Comparison of ENCODE assay signal across 8 cellular contexts in genomic region chr7:158829021-158829341, GRCh38. TPM values are rescaled to one million over a fixed set of nuclear protein-coding genes. Genes with fewer than 3 reads are reported as not detected.
DNase-seq lines count a peak whose midpoint lies in the region; ATAC-seq and TF ChIP-seq lines count a peak whose summit lies in the region.

No MANE protein-coding gene starts in this region.

- intact Hi-C loops in activated T-helper 1 cell treated with anti-CD3 and anti-CD28 coated beads, Interleukin-12 subunit alpha, Interleukin-12 subunit beta, Interleukin-2, Interleukin-4 antibody, amounts not matched to agents 30 ng/mL and 10 ng/mL and 1 ng/mL, durations not matched to agents 14 hours and 24 hours and 36 hours (cut with micrococcal nuclease): loop anchor here (1.0 to 2.0 kb wide), 5 partner anchors 11 to 148 kb away; partner anchors contain the start of genes DYNC2I1 and NCAPG2

- no peaks in the 10 kb centered on the region for H3K9me3 ChIP-seq in BLaER1
- H3K9me3 ChIP-seq in upper lobe of left lung: no peaks in the 10 kb centered on the region

- peak overlapping the region; percentile 95 for H3K4me3 Mint-ChIP-seq in activated T-helper 1 cell treated with anti-CD3 and anti-CD28 coated beads, Interleukin-12 subunit alpha, Interleukin-12 subunit beta, Interleukin-2, Interleukin-4 antibody, amounts not matched to agents 30 ng/mL and 10 ng/mL and 1 ng/mL, durations not matched to agents 14 hours and 24 hours and 36 hours
- H3K4me3 Mint-ChIP-seq in neural crest cell: peak overlapping the region; percentile 85

- peaks cover 19% of the 10 kb centered on the region for H4K20me1 ChIP-seq in BLaER1

- ATAC-seq in GM18519 (IDR thresholded peaks at IDR 0.05; ENCODE audit: low FRiP score, unreplicated experiment): peak; percentile 52
- peak; percentile 56 for ATAC-seq in HG02981 (IDR thresholded peaks at IDR 0.05; ENCODE audit: unreplicated experiment)
- ATAC-seq in upper lobe of left lung (ENCODE audit: low FRiP score in 2 of 2): peak; percentile 53 to 68

- H3K4me1 ChIP-seq in BLaER1 (peaks cover 56% of the 10 kb centered on the region), upper lobe of left lung (peaks cover 17 to 32% (median 22%) of the 10 kb centered on the region in 4 donors)

- TF ChIP-seq CTCF in neural crest cell (conservative IDR thresholded peaks at IDR 0.05) (no peak), upper lobe of left lung (IDR thresholded peaks at IDR 0.05) (no peak)

- peaks cover 12% of the 10 kb centered on the region for H3K36me3 Mint-ChIP-seq in activated T-helper 1 cell treated with anti-CD3 and anti-CD28 coated beads, Interleukin-12 subunit alpha, Interleukin-12 subunit beta, Interleukin-2, Interleukin-4 antibody, amounts not matched to agents 30 ng/mL and 10 ng/mL and 1 ng/mL, durations not matched to agents 14 hours and 24 hours and 36 hours (ENCODE audit: low read depth)
- no peaks in the 10 kb centered on the region for H3K36me3 Mint-ChIP-seq in neural crest cell (ENCODE audit: low read depth)

- H3K27me3 Mint-ChIP-seq in activated T-helper 1 cell treated with anti-CD3 and anti-CD28 coated beads, Interleukin-12 subunit alpha, Interleukin-12 subunit beta, Interleukin-2, Interleukin-4 antibody, amounts not matched to agents 30 ng/mL and 10 ng/mL and 1 ng/mL, durations not matched to agents 14 hours and 24 hours and 36 hours (ENCODE audit: insufficient read depth): peaks cover 4% of the 10 kb centered on the region
- peaks cover 11% of the 10 kb centered on the region for H3K27me3 Mint-ChIP-seq in neural crest cell (ENCODE audit: low read depth)

- DNase-seq in NCI-H2227 (lab: John Stamatoyannopoulos, UW; ENCODE audit: unreplicated experiment) (peak; percentile 89), fibroblast of the conjunctiva (ENCODE audit: low read depth) (peak; percentile 57), neural crest cell (ENCODE audit: low read depth, low spot score) (peak; percentile 48), upper lobe of left lung (peak in 1 of 2 donors; percentile 72)
- no peak for DNase-seq in activated T-helper 1 cell treated with anti-CD3 and anti-CD28 coated beads, Interleukin-12 subunit alpha, Interleukin-12 subunit beta, Interleukin-2, Interleukin-4 antibody, amounts not matched to agents 30 ng/mL and 10 ng/mL and 1 ng/mL, durations not matched to agents 14 hours and 24 hours and 36 hours (ENCODE audit: low spot score)

- H3K4me2 ChIP-seq in BLaER1: peak overlapping the region; percentile 93

- H3K36me3 ChIP-seq in BLaER1: peaks cover 4% of the 10 kb centered on the region; the same call in 1 of the 2 replicates
- peaks cover 0 to 14% (median 0%) of the 10 kb centered on the region in 4 donors for H3K36me3 ChIP-seq in upper lobe of left lung

- 0% methylated on average over 7 of the region's 38 CpGs; no CpG with 5 or more reads in 1 of the 2 donors for WGBS in upper lobe of left lung, 2 donors

- H3K4me1 Mint-ChIP-seq in activated T-helper 1 cell treated with anti-CD3 and anti-CD28 coated beads, Interleukin-12 subunit alpha, Interleukin-12 subunit beta, Interleukin-2, Interleukin-4 antibody, amounts not matched to agents 30 ng/mL and 10 ng/mL and 1 ng/mL, durations not matched to agents 14 hours and 24 hours and 36 hours (ENCODE audit: low read depth): peaks cover 38% of the 10 kb centered on the region
- peaks cover 25% of the 10 kb centered on the region for H3K4me1 Mint-ChIP-seq in neural crest cell

- H3K27ac ChIP-seq in BLaER1 (peak overlapping the region; percentile 88), upper lobe of left lung (peak overlapping the region; percentile 96 to 100 (median 98))

- H3K4me3 ChIP-seq in BLaER1 (peak overlapping the region; percentile 95), upper lobe of left lung (peak overlapping the region; percentile 81 to 93 (median 86))

- TF ChIP-seq EP300 in upper lobe of left lung (IDR thresholded peaks at IDR 0.05): no peak

- peak overlapping the region; percentile 76 for H3K27ac Mint-ChIP-seq in activated T-helper 1 cell treated with anti-CD3 and anti-CD28 coated beads, Interleukin-12 subunit alpha, Interleukin-12 subunit beta, Interleukin-2, Interleukin-4 antibody, amounts not matched to agents 30 ng/mL and 10 ng/mL and 1 ng/mL, durations not matched to agents 14 hours and 24 hours and 36 hours
- H3K27ac Mint-ChIP-seq in neural crest cell (ENCODE audit: unreplicated experiment): no peak overlapping the region

- H3K9me3 Mint-ChIP-seq in activated T-helper 1 cell treated with anti-CD3 and anti-CD28 coated beads, Interleukin-12 subunit alpha, Interleukin-12 subunit beta, Interleukin-2, Interleukin-4 antibody, amounts not matched to agents 30 ng/mL and 10 ng/mL and 1 ng/mL, durations not matched to agents 14 hours and 24 hours and 36 hours: no peaks in the 10 kb centered on the region
- H3K9me3 Mint-ChIP-seq in neural crest cell: no peaks in the 10 kb centered on the region

- TF ChIP-seq POLR2A in upper lobe of left lung (IDR thresholded peaks at IDR 0.05): no peak

- H3K9ac ChIP-seq in BLaER1: peak overlapping the region; percentile 95

- no peaks in the 10 kb centered on the region for H3K27me3 ChIP-seq in BLaER1
- no peaks in the 10 kb centered on the region for H3K27me3 ChIP-seq in upper lobe of left lung

RNA-seq across cellular contexts. Expression of gene ESYT2, which starts 0.3 kb away (rescaled TPM):
- 59.1 and 63.1 TPM in 2 replicates for total RNA-seq in activated T-helper 1 cell treated with anti-CD3 and anti-CD28 coated beads, Interleukin-12 subunit alpha, Interleukin-12 subunit beta, Interleukin-2, Interleukin-4 antibody, amounts not matched to agents 30 ng/mL and 10 ng/mL and 1 ng/mL, durations not matched to agents 14 hours and 24 hours and 36 hours
- total RNA-seq in neural crest cell: 21.1 and 23.3 TPM in 2 replicates
- total RNA-seq in upper lobe of left lung: 100 to 1,000 TPM in 2 of 6 donors, 10 to 100 TPM in 4; 60.7 to 115 (median 74.7) TPM

RNA-seq across cellular contexts. Expression of gene DYNC2I1, which starts 27.4 kb away (rescaled TPM):
- total RNA-seq in activated T-helper 1 cell treated with anti-CD3 and anti-CD28 coated beads, Interleukin-12 subunit alpha, Interleukin-12 subunit beta, Interleukin-2, Interleukin-4 antibody, amounts not matched to agents 30 ng/mL and 10 ng/mL and 1 ng/mL, durations not matched to agents 14 hours and 24 hours and 36 hours: 11.7 and 16.7 TPM in 2 replicates
- 27.3 and 27.8 TPM in 2 replicates for total RNA-seq in neural crest cell
- total RNA-seq in upper lobe of left lung: 10 to 100 TPM; 17.7 to 61.8 (median 27.3) TPM
